Comparison of ENCODE assay signal across 12 cellular contexts in the genomic region with DNA sequence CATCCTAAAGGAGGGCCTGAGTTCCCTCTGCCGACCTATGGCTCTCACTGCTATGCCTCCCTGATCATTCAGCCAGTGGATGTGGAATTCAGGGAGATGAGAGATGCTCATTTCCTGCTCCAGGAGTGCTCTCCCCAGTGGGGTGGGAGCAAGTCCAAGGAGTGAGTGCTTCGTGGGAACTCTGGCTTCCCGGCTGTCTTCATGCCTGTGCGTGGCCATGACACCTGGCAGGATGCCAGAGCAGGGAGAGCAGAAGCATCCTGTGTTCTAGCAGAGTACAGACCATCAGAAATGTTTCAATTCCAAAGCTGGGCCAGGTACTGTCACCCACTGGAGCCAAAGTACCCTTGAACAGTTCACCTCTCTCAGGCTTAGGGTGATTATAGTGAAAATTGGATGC. TPM values are rescaled to one million over a fixed set of nuclear protein-coding genes. Genes with fewer than 3 reads are reported as not detected.
DNase-seq lines count a peak whose midpoint lies in the region; TF ChIP-seq lines count a peak whose summit lies in the region.
"Had no signal": no experiment of that assay in that cellular context is flagged by ENCODE, and none has a peak within 500 bp of the region (broad histone marks: within the 10 kb centered on the region; RNA-seq: fewer than 3 reads in every experiment).

No MANE protein-coding gene starts in this region.

- no peaks in the 10 kb centered on the region for H3K9me2 ChIP-seq in MM.1S (replicated peaks; ENCODE audit: insufficient read depth, low read length)

- peak; percentile 78 for DNase-seq in BE2C
- peak; percentile 21 for DNase-seq in H4 (ENCODE audit: low spot score)
- peak; percentile 28 for DNase-seq in astrocyte of the spinal cord (ENCODE audit: low read depth, low spot score)
- DNase-seq in kidney glomerular epithelial cell (lab: John Stamatoyannopoulos, UW): peak; percentile 22
- no peak for DNase-seq in NCI-H526 (lab: John Stamatoyannopoulos, UW)
- no peak for DNase-seq in dorsolateral prefrontal cortex
- no peak for DNase-seq in MM.1S
- no peak for DNase-seq in activated CD4-positive, alpha-beta T cell treated with anti-CD3 and anti-CD28 coated beads for 4 hours
- DNase-seq: activated CD4-positive, alpha-beta T cell treated with anti-CD3 and anti-CD28 coated beads for 36 hours; Calu3; midbrain; NCI-H1930 had no signal

- no peaks in the 10 kb centered on the region for H3F3A ChIP-seq in MM.1S (ENCODE audit: insufficient read depth, low read length)

- H4K20me1 ChIP-seq in MM.1S (ENCODE audit: insufficient read depth, low read length): no peaks in the 10 kb centered on the region

- no peaks in the 10 kb centered on the region for H3K79me2 ChIP-seq in MM.1S (ENCODE audit: low read length)

- no peak overlapping the region for H3K4me3 ChIP-seq in BE2C (ENCODE audit: low read depth, low read length)
- H3K4me3 ChIP-seq in astrocyte of the spinal cord (ENCODE audit: low read depth, low read length): no peak overlapping the region
- H3K4me3 ChIP-seq in dorsolateral prefrontal cortex: no peak overlapping the region
- no peak overlapping the region for H3K4me3 ChIP-seq in MM.1S (ENCODE audit: low read length)

- H3K27ac ChIP-seq in dorsolateral prefrontal cortex (no peak overlapping the region), MM.1S (ENCODE audit: low read length) (no peak overlapping the region)

- H3K9me3 ChIP-seq in BE2C (no peaks in the 10 kb centered on the region), MM.1S (replicated peaks; ENCODE audit: insufficient read depth, low read length) (no peaks in the 10 kb centered on the region)

- H3K27me3 ChIP-seq in BE2C (no peaks in the 10 kb centered on the region), dorsolateral prefrontal cortex (no peaks in the 10 kb centered on the region), MM.1S (replicated peaks; ENCODE audit: insufficient read depth, low read length) (no peaks in the 10 kb centered on the region)

- H3K9ac ChIP-seq in MM.1S (ENCODE audit: low read length): no peak overlapping the region

- H3K4me2 ChIP-seq in MM.1S (ENCODE audit: low read depth, low read length): no peak overlapping the region

- intact Hi-C loops in dorsolateral prefrontal cortex (cut with DNase I): no loop called here

- H3K36me3 ChIP-seq in BE2C: no peaks in the 10 kb centered on the region
- no peaks in the 10 kb centered on the region for H3K36me3 ChIP-seq in MM.1S (replicated peaks; ENCODE audit: insufficient read depth, low read length)

- H3K4me1 ChIP-seq in BE2C (peaks cover 9% of the 10 kb centered on the region), MM.1S (ENCODE audit: low read length) (no peaks in the 10 kb centered on the region)

- in situ Hi-C loops in astrocyte of the spinal cord (cut with HindIII; ENCODE audit: low sequenced_read_pairs): no loop called here

- TF ChIP-seq CTCF in BE2C (IDR thresholded peaks at IDR 0.05; ENCODE audit: low read depth, low read length): no peak
- TF ChIP-seq CTCF in astrocyte of the spinal cord (IDR thresholded peaks at IDR 0.05; ENCODE audit: low read depth, low read length): no peak
- TF ChIP-seq CTCF in dorsolateral prefrontal cortex (IDR thresholded peaks at IDR 0.05 in 54 of 56, conservative IDR thresholded peaks at IDR 0.05 in 2 of 56; ENCODE audit: low read depth in 1 of 56, partially characterized antibody in 56 of 56): no peak
- TF ChIP-seq CTCF in MM.1S (IDR thresholded peaks at IDR 0.05; ENCODE audit: low read length): no peak

- no peak overlapping the region for H2AFZ ChIP-seq in MM.1S (ENCODE audit: low read length)

RNA-seq across cellular contexts. Expression of gene APH1B, which starts 45.1 kb away (rescaled TPM):
- 0.96 TPM for polyA plus RNA-seq in BE2C (2012; ENCODE audit: insufficient read depth, insufficient read length, low read depth)
- total RNA-seq in H4 (2014; rRNA removed; shearing (Covaris generic)): 20.7 and 27.3 TPM in 2 replicates
- total RNA-seq in dorsolateral prefrontal cortex: 10 to 100 TPM; 12.8 to 48.9 (median 28.4) TPM

RNA-seq across cellular contexts. Expression of gene CA12, which starts 59.1 kb away (rescaled TPM):
- polyA plus RNA-seq in BE2C (2012; ENCODE audit: insufficient read depth, insufficient read length, low read depth): 0.79 TPM
- 24.2 and 27.4 TPM in 2 replicates for total RNA-seq in H4 (2014; rRNA removed; shearing (Covaris generic))
- 10 to 100 TPM in 4 of 120 experiments, 1 to 10 TPM in 106, under 1 TPM in 10; 0.37 to 18.4 (median 2.5) TPM for total RNA-seq in dorsolateral prefrontal cortex

Comparison
In these comparisons a context has a peak if more than half of its experiments do, and no peak if none do; other contexts are left out.
1. DNase-seq: peak in BE2C (single experiment), H4 (single experiment), astrocyte of the spinal cord (single experiment) and kidney glomerular epithelial cell (single experiment); none in NCI-H526 (0 of 2), dorsolateral prefrontal cortex (0 of 10), MM.1S (single experiment) and activated CD4-positive, alpha-beta T cell treated with anti-CD3 and anti-CD28 coated beads for 4 hours (0 of 2).